16 cellular contexts compared by ENCODE assay signal in genomic region chr22:49749885-49750510, GRCh38.
DNase-seq lines count a peak whose midpoint lies in the region; ATAC-seq and TF ChIP-seq lines count a peak whose summit lies in the region.
"Had no signal": no experiment of that assay in that cellular context is flagged by ENCODE, and none has a peak within 500 bp of the region (broad histone marks: within the 10 kb centered on the region; RNA-seq: fewer than 3 reads in every experiment).

No MANE protein-coding gene starts in this region.

- peaks cover 10% of the 10 kb centered on the region for H3K9me3 ChIP-seq in DND-41 (ENCODE audit: insufficient read depth, low read length, severe bottlenecking)
- H3K9me3 ChIP-seq in stomach = peaks cover 4 to 36% (median 23%) of the 10 kb centered on the region in 4 donors

- no peak for ATAC-seq in DND-41 (ENCODE audit: insufficient read depth, low read depth)
- ATAC-seq in GM21529 (IDR thresholded peaks at IDR 0.05; ENCODE audit: unreplicated experiment) = no peak

- H3K4me2 ChIP-seq in DND-41 (ENCODE audit: insufficient read depth, low read length) = no peak overlapping the region

- no peak overlapping the region for H2AFZ ChIP-seq in DND-41 (ENCODE audit: low read depth, low read length)

- H3K4me1 ChIP-seq in DND-41 (ENCODE audit: insufficient read depth, low read length) (no peaks in the 10 kb centered on the region), stomach (peaks cover 0 to 4% (median 0%) of the 10 kb centered on the region in 4 donors)

- TF ChIP-seq EP300 in stomach (IDR thresholded peaks at IDR 0.05) = no peak

- H3K36me3 ChIP-seq in DND-41 (ENCODE audit: insufficient read depth, low read length) (no peaks in the 10 kb centered on the region), H7 (replicated peaks; ENCODE audit: control insufficient read depth, insufficient read depth, low read length) (no peaks in the 10 kb centered on the region), stomach (no peaks in the 10 kb centered on the region)
- H3K36me3 ChIP-seq: MG63 had no signal

- no peak for TF ChIP-seq POLR2A in stomach (IDR thresholded peaks at IDR 0.05)

- H4K20me1 ChIP-seq in DND-41 (ENCODE audit: insufficient read depth, low read length) = no peaks in the 10 kb centered on the region

- peak; percentile 1 for DNase-seq in DND-41
- peak; percentile 53 for DNase-seq in H7
- peak; percentile 9 for DNase-seq in iPS-NIHi11 (ENCODE audit: low spot score)
- DNase-seq in posterior vena cava (ENCODE audit: low spot score) = peak; percentile 70
- no peak for DNase-seq in H4 (ENCODE audit: low spot score)
- DNase-seq in stomach = no peak
- DNase-seq: ACHN, AML-193, COR-L47, IMR-90, Karpas-422, MG63, NCI-H1092, NCI-H2081 treated with DMSO at 0.1 percent for 48 hours, NCI-H510A had no signal

- WGBS in stomach, 5 donors = 89 to 91% (median 89%) methylated on average over 19 to 24 of the region's 24 CpGs; no CpG with 5 or more reads in 1 of the 5 donors

- H3K27me3 ChIP-seq in DND-41 (ENCODE audit: insufficient read depth, low read length, poor library complexity) (no peaks in the 10 kb centered on the region), H7 (ENCODE audit: control insufficient read depth, insufficient read depth, low read length) (no peaks in the 10 kb centered on the region), stomach (peaks cover 0 to 59% (median 14%) of the 10 kb centered on the region in 3 donors)
- H3K27me3 ChIP-seq: MG63 had no signal

- no peak overlapping the region for H3K4me3 ChIP-seq in DND-41 (ENCODE audit: low read depth in 1 of 2, low read length in 2 of 2)
- H3K4me3 ChIP-seq in H7 (ENCODE audit: insufficient read depth, low read depth, low read length) = no peak overlapping the region
- no peak overlapping the region for H3K4me3 ChIP-seq in stomach
- H3K4me3 ChIP-seq: MG63 had no signal

- TF ChIP-seq CTCF in DND-41 (IDR thresholded peaks at IDR 0.05; ENCODE audit: borderline replicate concordance, extremely low read depth, low read length, poor library complexity, severe bottlenecking) (no peak), stomach (IDR thresholded peaks at IDR 0.05) (no peak)

- H3K9ac ChIP-seq in DND-41 (ENCODE audit: low read depth, low read length) = no peak overlapping the region

- H3K27ac ChIP-seq in DND-41 (ENCODE audit: low read length) = no peak overlapping the region
- H3K27ac ChIP-seq in stomach = no peak overlapping the region

- intact Hi-C loops in posterior vena cava (cut with DNase I) (no loop called here), stomach (cut with DNase I; ENCODE audit: low total_unique reads) (no loop called here)

- no peaks in the 10 kb centered on the region for H3K79me2 ChIP-seq in DND-41 (ENCODE audit: insufficient read depth, low read length)

Comparison
In these comparisons a context has a peak if more than half of its experiments do, and no peak if none do; other contexts are left out.
1. DNase-seq: peak in DND-41 (single experiment), H7 (single experiment), iPS-NIHi11 (single experiment) and posterior vena cava (single experiment); none in H4 (single experiment) and stomach (single experiment).